Comparison of ENCODE assay signal across 8 cellular contexts in genomic region chr10:70145166-70145665, GRCh38. TPM values are rescaled to one million over a fixed set of nuclear protein-coding genes. Genes with fewer than 3 reads are reported as not detected.
A peak's percentile ranks its signal among the peaks of the same experiment; 100 is the strongest.
DNase-seq lines count a peak whose midpoint lies in the region; ATAC-seq, FAIRE-seq and TF ChIP-seq lines count a peak whose summit lies in the region.

No MANE protein-coding gene starts in this region.

- TF ChIP-seq EP300 in K562 (IDR thresholded peaks at IDR 0.05; ENCODE audit: low read length), result no peak

- 10 to 18% (median 12%) methylated on average over 17 to 28 of the region's 28 CpGs for WGBS in heart left ventricle, 4 donors
- WGBS in K562 (ENCODE audit: insufficient coverage, low coverage, missing lambda C conversion rate), result 96% methylated on average over 26 of the region's 28 CpGs
- 22% methylated on average over 25 of the region's 28 CpGs for WGBS in mesenchymal stem cell
- 7 to 11% methylated on average over 13 to 28 of the region's 28 CpGs for WGBS in aorta, 2 donors

- in situ Hi-C loops in K562 (cut with MboI), result no loop called here

- peak overlapping the region; percentile 42 to 79 for H3K4ac ChIP-seq in mesenchymal stem cell (ENCODE audit: low read depth in 1 of 2, low read length in 2 of 2)

- H2AK5ac ChIP-seq in mesenchymal stem cell (ENCODE audit: low read length, severe bottlenecking), result peak overlapping the region; percentile 36

- H4K91ac ChIP-seq in mesenchymal stem cell (ENCODE audit: low read length), result peak overlapping the region; percentile 76

- no peak for TF ChIP-seq RAD21 in K562 (CRISPR knock-in tag; conservative IDR thresholded peaks at IDR 0.05 in 1 of 2, IDR thresholded peaks at IDR 0.05 in 1 of 2)

- CTCF ChIA-PET in K562 (lab: Yijun Ruan, JAX; ENCODE audit: low intra/inter-chr PET ratio), result no interaction called here

- peaks cover 3% of the 10 kb centered on the region for H3K9me1 ChIP-seq in K562 (ENCODE audit: control insufficient read depth, insufficient read depth, low read length)

- 0 out of 2 replicates have a peak, but pooled peaks cover 11% of the 10 kb centered on the region for H4K20me1 ChIP-seq in K562 (replicated peaks; ENCODE audit: control insufficient read depth, insufficient read depth, low read length)

- peak overlapping the region; percentile 87 for H4K8ac ChIP-seq in mesenchymal stem cell (ENCODE audit: low read length)

- H3K79me2 ChIP-seq in K562 (ENCODE audit: control insufficient read depth, insufficient read depth, low read length), result no peaks in the 10 kb centered on the region

- H3K4me2 ChIP-seq in K562 (ENCODE audit: insufficient read depth, low read length) (no peak overlapping the region), mesenchymal stem cell (ENCODE audit: low read length, poor library complexity, severe bottlenecking) (peak overlapping the region; percentile 94)

- H2AFZ ChIP-seq in K562 (ENCODE audit: low read depth, low read length) (no peak overlapping the region), mesenchymal stem cell (ENCODE audit: low read depth, low read length) (peak overlapping the region; percentile 90)

- BruUV-seq in K562 (replicated peaks; lab: Mats Ljungman, UMichigan), result no TSS peak

- peak overlapping the region; percentile 42 for H2BK120ac ChIP-seq in mesenchymal stem cell (ENCODE audit: low read depth, low read length)

- DNase-seq in heart left ventricle (peak in 2 of 5 donors; percentile 25 to 34), cardiac septum (ENCODE audit: low spot score) (no peak), K562 (ENCODE audit: extremely low read depth in 1 of 4, low spot score in 3 of 4) (no peak), mesenchymal stem cell (peak; percentile 13), aorta (peak in 1 of 2 donors; percentile 82), NCI-H1048 (lab: John Stamatoyannopoulos, UW) (no peak), T-helper 9 cell (no peak)

- H3K9ac ChIP-seq in K562 (ENCODE audit: insufficient read depth in 1 of 2, low read depth in 2 of 2, low read length in 2 of 2) (no peak overlapping the region), mesenchymal stem cell (ENCODE audit: low read length) (peak overlapping the region; percentile 93)

- H3K27ac ChIP-seq in heart left ventricle (peak overlapping the region; percentile 73 to 95 (median 90)), K562 (ENCODE audit: extremely low read depth, low read depth, low read length) (no peak overlapping the region), mesenchymal stem cell (ENCODE audit: low read length, poor library complexity, severe bottlenecking) (no peak overlapping the region), aorta (ENCODE audit: low read depth in 1 of 2, low read length in 2 of 2) (peak overlapping the region in 1 of 2 donors; percentile 38)

- peaks cover 0 to 33% (median 15%) of the 10 kb centered on the region in 12 donors for H3K4me1 ChIP-seq in heart left ventricle
- peaks cover 0 to 7% of the 10 kb centered on the region in 2 experiments; a peak in 2 of 5 replicates for H3K4me1 ChIP-seq in K562 (replicated peaks in 1 of 2; ENCODE audit: control insufficient read depth in 2 of 2, insufficient read depth in 2 of 2, low read length in 2 of 2)
- H3K4me1 ChIP-seq in mesenchymal stem cell (ENCODE audit: control insufficient read depth, insufficient read depth, low read depth, low read length), result peaks cover 7% of the 10 kb centered on the region
- H3K4me1 ChIP-seq in aorta (ENCODE audit: control insufficient read depth in 1 of 2, insufficient read depth in 2 of 2, low read length in 2 of 2), result no peaks in the 10 kb centered on the region

- no peak for TF ChIP-seq CTCF in heart left ventricle (IDR thresholded peaks at IDR 0.05)
- no peak for TF ChIP-seq CTCF in K562 (IDR thresholded peaks at IDR 0.05 in 2 of 3, conservative IDR thresholded peaks at IDR 0.05 in 1 of 3; ENCODE audit: insufficient read depth in 2 of 3, low read depth in 1 of 3, low read length in 3 of 3)

- H2BK12ac ChIP-seq in mesenchymal stem cell (ENCODE audit: low read length in 2 of 2), result peak overlapping the region in 1 of 2 experiments; percentile 64

- H3K23ac ChIP-seq in mesenchymal stem cell (ENCODE audit: low read length in 2 of 2), result peak overlapping the region in 1 of 2 experiments; percentile 80

- no peak overlapping the region for H2BK5ac ChIP-seq in mesenchymal stem cell (ENCODE audit: low read depth, low read length, poor library complexity, severe bottlenecking)

- H3K9me3 ChIP-seq in heart left ventricle, result no peaks in the 10 kb centered on the region
- H3K9me3 ChIP-seq in K562 (replicated peaks; ENCODE audit: control insufficient read depth, insufficient read depth, low read depth, low read length), result peaks cover 6% of the 10 kb centered on the region
- H3K9me3 ChIP-seq in mesenchymal stem cell (ENCODE audit: control insufficient read depth, low read length), result no peaks in the 10 kb centered on the region
- H3K9me3 ChIP-seq in aorta (ENCODE audit: control insufficient read depth, low read length), result no peaks in the 10 kb centered on the region

- no peak for TF ChIP-seq POLR2A in heart left ventricle (IDR thresholded peaks at IDR 0.05)
- no peak for TF ChIP-seq POLR2A in K562 (conservative IDR thresholded peaks at IDR 0.05)

- FAIRE-seq in K562 (lab: Jason Lieb, UNC), result no peak

- H3K36me3 ChIP-seq in heart left ventricle, result peaks cover 0 to 25% (median 13%) of the 10 kb centered on the region in 9 donors
- H3K36me3 ChIP-seq in K562 (ENCODE audit: control insufficient read depth, insufficient read depth, low read length), result peaks cover 57% of the 10 kb centered on the region
- H3K36me3 ChIP-seq in mesenchymal stem cell (ENCODE audit: control insufficient read depth in 1 of 2, insufficient read depth in 2 of 2, low read depth in 1 of 2, low read length in 2 of 2), result peaks cover 50 to 54% of the 10 kb centered on the region in 2 experiments
- H3K36me3 ChIP-seq in aorta (ENCODE audit: control insufficient read depth in 1 of 2, insufficient read depth in 2 of 2, low read length in 1 of 2), result no peaks in the 10 kb centered on the region

- POLR2A ChIA-PET in K562 (lab: Yijun Ruan, JAX), result interaction anchor here (1.6 kb wide), 1 partner anchor 12 kb away, joined by 5 read pairs; no protein-coding TSS in a partner anchor

- intact Hi-C loops in heart left ventricle (cut with DNase I), result no loop called here
- intact Hi-C loops in cardiac septum (cut with DNase I), result no loop called here
- intact Hi-C loops in K562 (cut with micrococcal nuclease), result no loop called here
- intact Hi-C loops in aorta (cut with DNase I), result no loop called here

- H3K27me3 ChIP-seq in heart left ventricle (no peaks in the 10 kb centered on the region), K562 (ENCODE audit: control insufficient read depth in 2 of 2, insufficient read depth in 2 of 2, low read length in 2 of 2) (no peaks in the 10 kb centered on the region), mesenchymal stem cell (ENCODE audit: control insufficient read depth in 1 of 2, insufficient read depth in 1 of 2, low read length in 2 of 2) (no peaks in the 10 kb centered on the region), aorta (ENCODE audit: control insufficient read depth in 1 of 2, insufficient read depth in 2 of 2, low read length in 1 of 2) (no peaks in the 10 kb centered on the region)

- H3K18ac ChIP-seq in mesenchymal stem cell (ENCODE audit: low read depth in 1 of 2, low read length in 2 of 2), result peak overlapping the region; percentile 57 to 96

- peak overlapping the region; percentile 38 to 97 (median 80) for H3K4me3 ChIP-seq in heart left ventricle
- H3K4me3 ChIP-seq in K562, result no peak overlapping the region
- H3K4me3 ChIP-seq in mesenchymal stem cell (ENCODE audit: insufficient read depth in 1 of 2, low read depth in 1 of 2, low read length in 2 of 2), result peak overlapping the region; percentile 46 to 83
- H3K4me3 ChIP-seq in aorta (ENCODE audit: low read length in 2 of 2), result peak overlapping the region; percentile 22 to 64

- peak in 2 of 4 donors; percentile 6 to 10 for ATAC-seq in heart left ventricle
- ATAC-seq in HG03439 (IDR thresholded peaks at IDR 0.05; ENCODE audit: unreplicated experiment), result peak; percentile 19
- ATAC-seq in K562, result no peak
- no peak for ATAC-seq in aorta (ENCODE audit: low FRiP score)

- H3K14ac ChIP-seq in mesenchymal stem cell (ENCODE audit: low read length in 2 of 2), result peak overlapping the region in 1 of 2 experiments; percentile 96

- peaks cover 33% of the 10 kb centered on the region for H3K79me1 ChIP-seq in mesenchymal stem cell (replicated peaks; ENCODE audit: low read length, poor library complexity, severe bottlenecking)

- peak overlapping the region; percentile 52 for H2BK15ac ChIP-seq in mesenchymal stem cell (ENCODE audit: low read depth, poor library complexity, severe bottlenecking)

RNA-seq across cellular contexts. Expression of gene TYSND1, which starts 1.3 kb away (rescaled TPM):
- 1 to 10 TPM; 3.9 to 9.6 (median 5.4) TPM for total RNA-seq in heart left ventricle
- 1 to 10 TPM; 2.5 to 4.3 TPM for polyA plus RNA-seq in heart left ventricle
- total RNA-seq in cardiac septum, result 5.2 TPM
- total RNA-seq in K562 (2011; cell fraction: chromatin; rRNA removed; ENCODE audit: low replicate concordance), result 7.2 and 8.1 TPM in 2 replicates
- 4.7 and 5.0 TPM in 2 replicates for total RNA-seq in K562 (2011; cell fraction: nucleolus; rRNA removed)
- total RNA-seq in K562 (2011; cell fraction: nucleoplasm; rRNA removed), result 5.2 and 7.2 TPM in 2 replicates
- total RNA-seq in K562 (2014; rRNA removed), result 0.91 and 1.8 TPM in 2 replicates
- 0.41 and 1.4 TPM in 2 replicates for total RNA-seq in K562 (2014; rRNA removed; fragmentation: Illumina TruSeq; extraction: Trizol)
- total RNA-seq in K562 (2015; rRNA removed; fragmentation: Illumina TruSeq; extraction: Trizol), result 1.4 and 1.6 TPM in 2 replicates
- 1.7 and 1.9 TPM in 2 replicates for total RNA-seq in K562 (2021)
- 1.3 and 2.0 TPM in 2 replicates for polyA plus RNA-seq in K562 (2011; rRNA removed)
- 2.1 and 2.3 TPM in 2 replicates for polyA plus RNA-seq in K562 (2011; cell fraction: cytosol; rRNA removed)
- polyA plus RNA-seq in K562 (2011; cell fraction: nucleus; rRNA removed), result 3.5 and 3.6 TPM in 2 replicates
- polyA plus RNA-seq in K562 (2012), result 0.98 and 2.0 TPM in 2 replicates
- polyA plus RNA-seq in K562 (2014; fragmentation: Illumina TruSeq; extraction: Trizol), result 1.3 TPM in 2 replicates
- under 1 TPM; 0.60 to 0.65 TPM for polyA plus RNA-seq in K562 (2014; fragmentation: Nextera tagmentation; extraction: Ambion mirVana)
- 1.3 and 2.0 TPM in 2 replicates for polyA plus RNA-seq in K562 (2014; rRNA removed)
- polyA minus RNA-seq in K562 (2011; rRNA and poly(A)+ RNA removed), result 1.5 and 2.1 TPM in 2 replicates
- 0.48 and 0.73 TPM in 2 replicates for polyA minus RNA-seq in K562 (2011; cell fraction: cytosol; rRNA and poly(A)+ RNA removed)
- 2.6 and 3.1 TPM in 2 replicates for polyA minus RNA-seq in K562 (2011; cell fraction: nucleus; rRNA and poly(A)+ RNA removed)
- 4.0 TPM for polyA plus RNA-seq in mesenchymal stem cell (2013, experiment 1 of 2)
- 4.1 TPM for polyA plus RNA-seq in mesenchymal stem cell (2013, experiment 2 of 2)
- total RNA-seq in aorta, result 10 to 100 TPM in 1 of 2 donors, 1 to 10 TPM in 1; 5.4 to 10.9 TPM
- polyA plus RNA-seq in aorta, result 1 to 10 TPM; 2.1 to 9.8 TPM

RNA-seq across cellular contexts. Expression of gene AIFM2, which starts 12.6 kb away (rescaled TPM):
- total RNA-seq in heart left ventricle, result 10 to 100 TPM; 12.9 to 23.8 (median 15.5) TPM
- polyA plus RNA-seq in heart left ventricle, result 10 to 100 TPM; 21.6 to 31.8 TPM
- 19.4 TPM for total RNA-seq in cardiac septum
- total RNA-seq in K562 (2011; cell fraction: chromatin; rRNA removed; ENCODE audit: low replicate concordance), result 7.2 and 14.4 TPM in 2 replicates
- 8.3 and 9.7 TPM in 2 replicates for total RNA-seq in K562 (2011; cell fraction: nucleolus; rRNA removed)
- 8.2 and 9.4 TPM in 2 replicates for total RNA-seq in K562 (2011; cell fraction: nucleoplasm; rRNA removed)
- total RNA-seq in K562 (2014; rRNA removed), result 9.2 and 10.5 TPM in 2 replicates
- 3.9 and 5.3 TPM in 2 replicates for total RNA-seq in K562 (2014; rRNA removed; fragmentation: Illumina TruSeq; extraction: Trizol)
- 7.6 and 7.8 TPM in 2 replicates for total RNA-seq in K562 (2015; rRNA removed; fragmentation: Illumina TruSeq; extraction: Trizol)
- 11.4 and 13.1 TPM in 2 replicates for total RNA-seq in K562 (2021)
- 8.0 and 9.9 TPM in 2 replicates for polyA plus RNA-seq in K562 (2011; rRNA removed)
- 9.2 and 13.0 TPM in 2 replicates for polyA plus RNA-seq in K562 (2011; cell fraction: cytosol; rRNA removed)
- 7.5 and 12.1 TPM in 2 replicates for polyA plus RNA-seq in K562 (2011; cell fraction: nucleus; rRNA removed)
- 11.0 and 11.6 TPM in 2 replicates for polyA plus RNA-seq in K562 (2012)
- polyA plus RNA-seq in K562 (2014; fragmentation: Illumina TruSeq; extraction: Trizol), result 9.3 and 12.1 TPM in 2 replicates
- 1 to 10 TPM; 2.7 to 4.9 TPM for polyA plus RNA-seq in K562 (2014; fragmentation: Nextera tagmentation; extraction: Ambion mirVana)
- polyA plus RNA-seq in K562 (2014; rRNA removed), result 13.9 and 14.1 TPM in 2 replicates
- 3.8 and 7.3 TPM in 2 replicates for polyA minus RNA-seq in K562 (2011; rRNA and poly(A)+ RNA removed)
- 6.6 and 7.1 TPM in 2 replicates for polyA minus RNA-seq in K562 (2011; cell fraction: cytosol; rRNA and poly(A)+ RNA removed)
- 2.7 and 3.1 TPM in 2 replicates for polyA minus RNA-seq in K562 (2011; cell fraction: nucleus; rRNA and poly(A)+ RNA removed)
- polyA plus RNA-seq in mesenchymal stem cell (2013, experiment 1 of 2), result 10.2 TPM
- polyA plus RNA-seq in mesenchymal stem cell (2013, experiment 2 of 2), result 10.0 TPM
- 10 to 100 TPM; 15.0 to 15.5 TPM for total RNA-seq in aorta
- 10 to 100 TPM; 12.1 to 12.6 TPM for polyA plus RNA-seq in aorta

RNA-seq across cellular contexts. Expression of gene SAR1A, which starts 25.1 kb away (rescaled TPM):
- total RNA-seq in heart left ventricle (100 to 1,000 TPM in 2 of 9 donors, 10 to 100 TPM in 7; 47.6 to 117 (median 88.6) TPM), cardiac septum (87.1 TPM), K562 (2014; rRNA removed) (63.0 and 68.5 TPM in 2 replicates), K562 (2014; rRNA removed; fragmentation: Illumina TruSeq; extraction: Trizol) (96.9 and 105 TPM in 2 replicates), K562 (2015; rRNA removed; fragmentation: Illumina TruSeq; extraction: Trizol) (79.4 and 84.9 TPM in 2 replicates), K562 (2021) (119 and 123 TPM in 2 replicates), aorta (100 to 1,000 TPM; 119 to 128 TPM)
- polyA plus RNA-seq in heart left ventricle (10 to 100 TPM; 28.7 to 67.8 TPM), K562 (2011; rRNA removed) (123 and 129 TPM in 2 replicates), K562 (2014; fragmentation: Illumina TruSeq; extraction: Trizol) (73.8 and 76.6 TPM in 2 replicates), K562 (2014; fragmentation: Nextera tagmentation; extraction: Ambion mirVana) (100 to 1,000 TPM; 115 to 132 TPM), K562 (2014; rRNA removed) (53.0 and 55.8 TPM in 2 replicates), aorta (10 to 100 TPM; 59.2 to 61.0 TPM)
- total RNA-seq in K562 (2011; cell fraction: chromatin; rRNA removed; ENCODE audit: low replicate concordance), result 82.1 and 152 TPM in 2 replicates
- 47.0 and 49.2 TPM in 2 replicates for total RNA-seq in K562 (2011; cell fraction: nucleolus; rRNA removed)
- total RNA-seq in K562 (2011; cell fraction: nucleoplasm; rRNA removed), result 98.8 and 142 TPM in 2 replicates
- 22.7 and 40.1 TPM in 2 replicates for polyA plus RNA-seq in K562 (2011; cell fraction: cytosol; rRNA removed)
- polyA plus RNA-seq in K562 (2011; cell fraction: nucleus; rRNA removed), result 35.5 and 56.1 TPM in 2 replicates
- 40.2 and 56.6 TPM in 2 replicates for polyA plus RNA-seq in K562 (2012)
- polyA minus RNA-seq in K562 (2011; rRNA and poly(A)+ RNA removed), result 168 and 183 TPM in 2 replicates
- polyA minus RNA-seq in K562 (2011; cell fraction: cytosol; rRNA and poly(A)+ RNA removed), result 51.8 and 62.8 TPM in 2 replicates
- polyA minus RNA-seq in K562 (2011; cell fraction: nucleus; rRNA and poly(A)+ RNA removed), result 19.5 and 37.4 TPM in 2 replicates
- polyA plus RNA-seq in mesenchymal stem cell (2013, experiment 1 of 2), result 103 TPM
- 104 TPM for polyA plus RNA-seq in mesenchymal stem cell (2013, experiment 2 of 2)

Comparison
In these comparisons a context has a peak if more than half of its experiments do, and no peak if none do; other contexts are left out.
1. H3K27ac ChIP-seq: peak in heart left ventricle (12 of 12); none in K562 (single experiment) and mesenchymal stem cell (single experiment).